In genomic region chr9:79745752-79746336, GRCh38 we compare ENCODE assay signal across 29 cellular contexts.
"Had no signal": no experiment of that assay in that cellular context is flagged by ENCODE, and none has a peak within 500 bp of the region (broad histone marks: within the 10 kb centered on the region; RNA-seq: fewer than 3 reads in every experiment).

No MANE protein-coding gene starts in this region.

- H3K27ac Mint-ChIP-seq: activated CD4-positive, alpha-beta T cell treated with anti-CD3 and anti-CD28 coated beads for 36 hours; activated CD4-positive, alpha-beta T cell treated with anti-CD3 and anti-CD28 coated beads, Interleukin-2, amount 10 ng/mL, durations not matched to agents 7 days and 5 days; activated CD8-positive, alpha-beta T cell treated with anti-CD3 and anti-CD28 coated beads, Interleukin-2, amount 10 ng/mL, durations not matched to agents 7 days and 5 days; activated naive CD4-positive, alpha-beta T cell treated with anti-CD3 and anti-CD28 coated beads, Interleukin-2, amount 10 ng/mL, durations not matched to agents 7 days and 5 days; activated naive CD8-positive, alpha-beta T cell; activated naive CD8-positive, alpha-beta T cell treated with anti-CD3 and anti-CD28 coated beads, Interleukin-2, amount 50 U/mL, for 24 hours; activated T-cell treated with anti-CD3 and anti-CD28 coated beads, Interleukin-2, amount 50 U/mL, for 24 hours; activated T-helper 1 cell treated with anti-CD3 and anti-CD28 coated beads, Interleukin-12 subunit alpha, Interleukin-12 subunit beta, Interleukin-2, Interleukin-4 antibody, amounts not matched to agents 30 ng/mL and 10 ng/mL and 1 ng/mL, durations not matched to agents 14 hours and 24 hours and 36 hours; brain had no signal

- H3K9me3 Mint-ChIP-seq: activated CD4-positive, alpha-beta T cell treated with anti-CD3 and anti-CD28 coated beads, Interleukin-2, amount 10 ng/mL, durations not matched to agents 7 days and 5 days; activated naive CD8-positive, alpha-beta T cell treated with anti-CD3 and anti-CD28 coated beads, Interleukin-2, amount 50 U/mL, for 24 hours; activated T-helper 1 cell treated with anti-CD3 and anti-CD28 coated beads, Interleukin-12 subunit alpha, Interleukin-12 subunit beta, Interleukin-2, Interleukin-4 antibody, amounts not matched to agents 30 ng/mL and 10 ng/mL and 1 ng/mL, durations not matched to agents 14 hours and 24 hours and 36 hours had no signal

- H3K4me3 Mint-ChIP-seq: activated CD4-positive, alpha-beta T cell treated with anti-CD3 and anti-CD28 coated beads for 36 hours; activated CD4-positive, alpha-beta T cell treated with anti-CD3 and anti-CD28 coated beads, Interleukin-2, amount 10 ng/mL, durations not matched to agents 7 days and 5 days; activated CD8-positive, alpha-beta T cell treated with anti-CD3 and anti-CD28 coated beads, Interleukin-2, amount 10 ng/mL, durations not matched to agents 7 days and 5 days; activated naive CD4-positive, alpha-beta T cell treated with anti-CD3 and anti-CD28 coated beads, Interleukin-2, amount 10 ng/mL, durations not matched to agents 7 days and 5 days; activated naive CD8-positive, alpha-beta T cell; activated naive CD8-positive, alpha-beta T cell treated with anti-CD3 and anti-CD28 coated beads, Interleukin-2, amount 50 U/mL, for 24 hours; activated T-cell treated with anti-CD3 and anti-CD28 coated beads, Interleukin-2, amount 50 U/mL, for 24 hours; activated T-helper 1 cell treated with anti-CD3 and anti-CD28 coated beads, Interleukin-12 subunit alpha, Interleukin-12 subunit beta, Interleukin-2, Interleukin-4 antibody, amounts not matched to agents 30 ng/mL and 10 ng/mL and 1 ng/mL, durations not matched to agents 14 hours and 24 hours and 36 hours; brain had no signal

- H3K27me3 ChIP-seq: SJCRH30 had no signal

- H3K36me3 Mint-ChIP-seq: activated naive CD8-positive, alpha-beta T cell; brain had no signal

- H3K27me3 Mint-ChIP-seq: activated naive CD8-positive, alpha-beta T cell; activated naive CD8-positive, alpha-beta T cell treated with anti-CD3 and anti-CD28 coated beads, Interleukin-2, amount 50 U/mL, for 24 hours had no signal

- ATAC-seq: activated CD4-positive, alpha-beta T cell treated with anti-CD3 and anti-CD28 coated beads for 36 hours; activated CD4-positive, CD25-positive, alpha-beta regulatory T cell treated with anti-CD3 and anti-CD28 coated beads, Interleukin-2, amount 50 U/mL, for 24 hours; activated CD8-positive, alpha-beta T cell treated with anti-CD3 and anti-CD28 coated beads, Interleukin-2, amount 10 ng/mL, durations not matched to agents 7 days and 5 days; activated naive CD8-positive, alpha-beta T cell treated with anti-CD3 and anti-CD28 coated beads, Interleukin-2, amount 50 U/mL, for 24 hours; Panc1 had no signal

- H3K27ac ChIP-seq: KMS-11, SJCRH30, SK-N-MC had no signal

- DNase-seq: activated CD4-positive, alpha-beta T cell treated with anti-CD3 and anti-CD28 coated beads for 36 hours; activated CD4-positive, alpha-beta T cell treated with anti-CD3 and anti-CD28 coated beads, Interleukin-2, amount 10 ng/mL, durations not matched to agents 7 days and 5 days; activated CD4-positive, alpha-beta T cell treated with anti-CD3 and anti-CD28 coated beads, Interleukin-2, amount 50 U/mL, for 48 hours; activated CD8-positive, alpha-beta T cell treated with anti-CD3 and anti-CD28 coated beads, Interleukin-2, amount 10 ng/mL, durations not matched to agents 7 days and 5 days; activated effector memory CD4-positive, alpha-beta T cell treated with Interleukin-2 at 50 U/mL for 16 hours; activated naive CD4-positive, alpha-beta T cell treated with anti-CD3 and anti-CD28 coated beads, Interleukin-2, amount 10 ng/mL, durations not matched to agents 7 days and 5 days; activated naive CD8-positive, alpha-beta T cell treated with anti-CD3 and anti-CD28 coated beads, Interleukin-2, amount 50 U/mL, for 24 hours; activated T-cell treated with anti-CD3 and anti-CD28 coated beads, Interleukin-2, amount 50 U/mL, for 24 hours; anterior cingulate cortex; caudate nucleus; cerebellar nuclear complex; MM.1S; NCI-H1092; NCI-H146; NCI-H187 treated with DMSO at 0.1 percent for 48 hours; NCI-H2081; NCI-H2171 treated with DMSO at 0.1 percent for 48 hours; NCI-H2227 treated with DMSO at 0.1 percent for 48 hours; NCI-H524 treated with DMSO at 0.1 percent for 48 hours; SHP77; SJCRH30; T1000 had no signal

- H3K4me1 Mint-ChIP-seq: activated CD4-positive, alpha-beta T cell treated with anti-CD3 and anti-CD28 coated beads for 36 hours; activated CD4-positive, alpha-beta T cell treated with anti-CD3 and anti-CD28 coated beads, Interleukin-2, amount 10 ng/mL, durations not matched to agents 7 days and 5 days; activated naive CD4-positive, alpha-beta T cell treated with anti-CD3 and anti-CD28 coated beads, Interleukin-2, amount 10 ng/mL, durations not matched to agents 7 days and 5 days had no signal
